ENCODE assay signal across 22 cellular contexts in the genomic region with DNA sequence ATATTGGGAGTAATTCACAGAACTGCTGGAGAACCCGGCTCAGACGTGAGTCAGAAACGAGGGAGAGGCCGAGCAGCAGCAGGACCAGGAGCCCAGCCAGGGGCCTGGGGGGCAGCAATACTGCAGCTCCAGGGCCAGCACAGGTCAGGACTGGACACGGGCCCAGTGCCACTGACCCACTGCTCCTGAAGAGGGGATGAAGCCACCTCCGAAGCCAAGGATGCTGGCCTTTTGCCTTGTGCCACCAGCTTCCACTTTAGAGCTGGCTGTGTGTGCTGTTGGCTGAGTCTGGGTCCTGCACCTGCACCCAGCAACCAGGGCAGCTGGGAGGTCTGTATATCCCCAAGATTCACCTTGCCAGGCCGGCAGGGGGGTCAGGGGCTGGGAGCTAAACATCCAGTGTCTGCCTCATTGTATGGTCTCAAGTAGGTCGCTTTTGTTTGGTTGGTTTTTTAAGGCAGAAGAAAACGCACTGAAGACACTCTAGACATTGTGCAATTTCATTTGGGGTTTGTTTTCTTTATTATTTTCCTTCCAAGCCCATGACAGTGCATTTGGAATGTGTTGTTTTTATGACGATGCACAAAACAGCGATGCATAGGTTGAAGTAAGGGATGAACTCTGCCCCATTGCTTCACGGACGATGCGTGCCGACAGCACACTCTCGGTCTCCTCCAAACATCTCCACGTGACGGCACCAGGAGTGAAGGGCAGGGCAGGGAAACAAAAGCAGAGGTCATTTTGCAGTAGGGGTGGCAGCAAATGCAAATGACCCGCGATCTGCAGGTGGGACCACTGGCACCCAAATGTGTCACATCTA. TPM values are rescaled to one million over a fixed set of nuclear protein-coding genes. Genes with fewer than 3 reads are reported as not detected.
DNase-seq lines count a peak whose midpoint lies in the region; ATAC-seq, FAIRE-seq and TF ChIP-seq lines count a peak whose summit lies in the region.
"Had no signal": no experiment of that assay in that cellular context is flagged by ENCODE, and none has a peak within 500 bp of the region (broad histone marks: within the 10 kb centered on the region; RNA-seq: fewer than 3 reads in every experiment).

No MANE protein-coding gene starts in this region.

- DNase-seq in EH (ENCODE audit: low read depth) (peak; percentile 16), MG63 (peak; percentile 13), chondrocyte (ENCODE audit: low spot score) (peak; percentile 47), mucosa of gallbladder (ENCODE audit: low spot score) (peak; percentile 35), NCI-H748 (lab: John Stamatoyannopoulos, UW; ENCODE audit: unreplicated experiment) (no peak), psoas muscle (no peak), cerebellar nuclear complex (lab: John Stamatoyannopoulos, UW) (no peak), HTR-8/SVneo (ENCODE audit: insufficient read length, low spot score) (no peak)
- DNase-seq: activated CD4-positive, CD25-positive, alpha-beta regulatory T cell; activated CD8-positive, alpha-beta memory T cell treated with anti-CD3 and anti-CD28 coated beads for 24 hours; activated naive CD4-positive, alpha-beta T cell treated with anti-CD3 and anti-CD28 coated beads, Interleukin-2, amount 50 U/mL, for 16 hours; activated T-cell treated with anti-CD3 and anti-CD28 coated beads, Interleukin-2, amount 50 U/mL, for 72 hours; GDM1; hippocampal formation; NCI-H1694 treated with DMSO at 0.1 percent for 48 hours; occipital lobe; PC-3; SJCRH30 had no signal

- H3K27me3 Mint-ChIP-seq in chondrocyte (ENCODE audit: low read depth), result peaks cover 6% of the 10 kb centered on the region

- H3K27ac Mint-ChIP-seq in chondrocyte (ENCODE audit: unreplicated experiment), result no peak overlapping the region
- H3K27ac Mint-ChIP-seq: activated T-cell treated with anti-CD3 and anti-CD28 coated beads, Interleukin-2, amount 50 U/mL, for 72 hours; stimulated activated effector memory CD8-positive, alpha-beta T cell treated with anti-CD3 and anti-CD28 coated beads, Interleukin-12 subunit alpha, Interleukin-12 subunit beta, amount 100 ng/mL, for 72 hours had no signal

- H3K27me3 ChIP-seq in MG63, result no peaks in the 10 kb centered on the region
- H3K27me3 ChIP-seq in psoas muscle (ENCODE audit: insufficient read depth in 3 of 3, low read length in 2 of 3), result no peaks in the 10 kb centered on the region
- H3K27me3 ChIP-seq: SJCRH30 had no signal

- H3K4me3 ChIP-seq in MG63 (no peak overlapping the region), psoas muscle (no peak overlapping the region)
- H3K4me3 ChIP-seq: lung, SJCRH30 had no signal

- TF ChIP-seq CTCF in chondrocyte (IDR thresholded peaks at IDR 0.05) (no peak), psoas muscle (IDR thresholded peaks at IDR 0.05) (no peak)

- no peak overlapping the region for H3K4me3 Mint-ChIP-seq in chondrocyte (ENCODE audit: unreplicated experiment)
- H3K4me3 Mint-ChIP-seq: activated T-cell treated with anti-CD3 and anti-CD28 coated beads, Interleukin-2, amount 50 U/mL, for 72 hours; stimulated activated effector memory CD8-positive, alpha-beta T cell treated with anti-CD3 and anti-CD28 coated beads, Interleukin-12 subunit alpha, Interleukin-12 subunit beta, amount 100 ng/mL, for 72 hours had no signal

- no peak for ATAC-seq in psoas muscle
- ATAC-seq: activated T-cell treated with anti-CD3 and anti-CD28 coated beads, Interleukin-2, amount 50 U/mL, for 72 hours; PC-3; stimulated activated effector memory CD8-positive, alpha-beta T cell treated with anti-CD3 and anti-CD28 coated beads, Interleukin-12 subunit alpha, Interleukin-12 subunit beta, amount 100 ng/mL, for 72 hours had no signal

- H3K36me3 ChIP-seq in MG63, result no peaks in the 10 kb centered on the region
- no peaks in the 10 kb centered on the region for H3K36me3 ChIP-seq in psoas muscle (ENCODE audit: insufficient read depth in 1 of 2, low read depth in 1 of 2)
- H3K36me3 ChIP-seq: SJCRH30 had no signal

- no peaks in the 10 kb centered on the region for H3K36me3 Mint-ChIP-seq in chondrocyte (ENCODE audit: low read depth)
- H3K36me3 Mint-ChIP-seq: stimulated activated effector memory CD8-positive, alpha-beta T cell treated with anti-CD3 and anti-CD28 coated beads, Interleukin-12 subunit alpha, Interleukin-12 subunit beta, amount 100 ng/mL, for 72 hours had no signal

- H3K27ac ChIP-seq in psoas muscle, result no peak overlapping the region
- H3K27ac ChIP-seq: C4-2B, SJCRH30 had no signal

- FAIRE-seq in HTR-8/SVneo (lab: Jason Lieb, UNC), result no peak
- FAIRE-seq: islet of Langerhans had no signal

- H3K9me3 Mint-ChIP-seq in chondrocyte (ENCODE audit: low read depth), result no peaks in the 10 kb centered on the region
- H3K9me3 Mint-ChIP-seq: activated T-cell treated with anti-CD3 and anti-CD28 coated beads, Interleukin-2, amount 50 U/mL, for 72 hours; stimulated activated effector memory CD8-positive, alpha-beta T cell treated with anti-CD3 and anti-CD28 coated beads, Interleukin-12 subunit alpha, Interleukin-12 subunit beta, amount 100 ng/mL, for 72 hours had no signal

- H3K4me1 ChIP-seq in psoas muscle, result no peaks in the 10 kb centered on the region
- H3K4me1 ChIP-seq: SJCRH30 had no signal

- H3K4me1 Mint-ChIP-seq in chondrocyte (ENCODE audit: low read depth), result peaks cover 4% of the 10 kb centered on the region

- H3K9me3 ChIP-seq in MG63 (no peaks in the 10 kb centered on the region), psoas muscle (no peaks in the 10 kb centered on the region)
- H3K9me3 ChIP-seq: SJCRH30 had no signal

- intact Hi-C loops in psoas muscle (cut with DNase I), result no loop called here

- 81 to 82% (median 82%) methylated on average over 20 of the region's 20 CpGs for WGBS in psoas muscle, 3 donors

RNA-seq across cellular contexts. Expression of gene INSIG1, which starts 27.7 kb away (rescaled TPM):
- total RNA-seq in MG63 (2014; rRNA removed; shearing (Covaris generic); ENCODE audit: low replicate concordance), result 45.7 and 72.3 TPM in 2 replicates
- total RNA-seq in chondrocyte, result 21.3 to 33.7 TPM (median 31.8 TPM) in 3 replicates
- 256 TPM for total RNA-seq in mucosa of gallbladder
- total RNA-seq in psoas muscle, result 10 to 100 TPM in 1 of 4 donors, 1 to 10 TPM in 3; 4.0 to 11.1 (median 6.6) TPM
- 10 to 100 TPM in 1 of 3 donors, 1 to 10 TPM in 2; 5.3 to 20.0 (median 9.5) TPM for polyA plus RNA-seq in psoas muscle

Comparison
In these comparisons a context has a peak if more than half of its experiments do, and no peak if none do; other contexts are left out.
1. DNase-seq: peak in EH (single experiment), MG63 (single experiment), chondrocyte (single experiment) and mucosa of gallbladder (single experiment); none in NCI-H748 (single experiment), psoas muscle (0 of 2), cerebellar nuclear complex (0 of 2) and HTR-8/SVneo (single experiment).